16 cellular contexts compared by ENCODE assay signal in the genomic region with DNA sequence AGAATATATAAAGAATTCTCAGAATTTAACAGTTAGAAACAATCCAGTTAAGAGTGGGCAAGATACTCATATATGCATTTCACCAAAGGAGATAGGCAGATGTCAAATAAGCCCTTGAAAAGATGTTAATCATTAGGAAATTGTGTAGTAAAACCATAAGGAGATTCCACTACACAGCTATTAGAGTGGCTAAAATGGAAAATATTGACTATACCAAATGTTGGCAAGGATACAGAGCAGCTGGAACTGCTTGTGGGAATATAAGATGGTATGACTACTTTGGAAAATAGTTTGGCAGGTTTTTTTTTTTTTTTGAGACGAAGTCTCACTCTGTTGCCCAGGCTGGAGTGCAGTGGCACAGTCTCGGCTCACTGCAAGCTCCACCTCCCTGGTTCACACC. TPM values are rescaled to one million over a fixed set of nuclear protein-coding genes. Genes with fewer than 3 reads are reported as not detected.
DNase-seq lines count a peak whose midpoint lies in the region; ATAC-seq, FAIRE-seq and TF ChIP-seq lines count a peak whose summit lies in the region.
"Had no signal": no experiment of that assay in that cellular context is flagged by ENCODE, and none has a peak within 500 bp of the region (broad histone marks: within the 10 kb centered on the region; RNA-seq: fewer than 3 reads in every experiment).

No MANE protein-coding gene starts in this region.

- H3K79me2 ChIP-seq in mammary epithelial cell (ENCODE audit: insufficient read depth, low read length) (peaks cover 92% of the 10 kb centered on the region), hepatocyte (peaks cover 72% of the 10 kb centered on the region)

- in situ Hi-C loops in mammary epithelial cell (cut with MboI; ENCODE audit: low sequenced_read_pairs in 2 of 2) = no loop called here

- DNase-seq in MCF 10A (ENCODE audit: unreplicated experiment) (no peak), mammary epithelial cell (no peak), T-helper 17 cell (no peak), RCC 7860 (ENCODE audit: low spot score) (no peak), hepatocyte (ENCODE audit: low spot score) (no peak), mucosa of descending colon (no peak)
- DNase-seq in activated T-helper 2 cell treated with anti-CD3 and anti-CD28 coated beads, Interferon-gamma antibody, Interleukin-2, Interleukin-4, amounts not matched to agents 10 μg/mL and 5 μg/mL and 100 μg/mL, durations not matched to agents 14 hours and 24 hours and 36 hours (ENCODE audit: low spot score) = no peak
- DNase-seq: EL, Karpas-422, MM.1S, NCI-H1092 treated with DMSO at 0.1 percent for 48 hours, NCI-H2081 treated with DMSO at 0.1 percent for 48 hours, NCI-H524, SHP77 had no signal

- intact Hi-C loops in MCF 10A (cut with micrococcal nuclease) (no loop called here), mammary epithelial cell (cut with micrococcal nuclease) (loop anchor here (2.0 kb wide), 1 partner anchor 13 kb away; no protein-coding TSS in a partner anchor), mucosa of descending colon (cut with DNase I, micrococcal nuclease) (no loop called here)
- intact Hi-C loops in activated T-helper 2 cell treated with anti-CD3 and anti-CD28 coated beads, Interferon-gamma antibody, Interleukin-2, Interleukin-4, amounts not matched to agents 10 μg/mL and 5 μg/mL and 100 μg/mL, durations not matched to agents 14 hours and 24 hours and 36 hours (cut with micrococcal nuclease) = loop anchor here (1.0 to 5.0 kb wide), 3 partner anchors 13 to 35 kb away; no protein-coding TSS in a partner anchor

- H3K4me1 ChIP-seq in mammary epithelial cell (ENCODE audit: insufficient read depth, low read length) (peaks cover 42% of the 10 kb centered on the region), hepatocyte (ENCODE audit: insufficient read depth) (peaks cover 3% of the 10 kb centered on the region), mucosa of descending colon (ENCODE audit: low read depth) (no peaks in the 10 kb centered on the region)

- H3K9me3 ChIP-seq in mammary epithelial cell (replicated peaks; ENCODE audit: insufficient read depth, low read length) = no peaks in the 10 kb centered on the region
- H3K9me3 ChIP-seq in T-helper 17 cell (ENCODE audit: control insufficient read depth, low read length, poor library complexity, severe bottlenecking) = no peaks in the 10 kb centered on the region
- no peaks in the 10 kb centered on the region for H3K9me3 ChIP-seq in hepatocyte (ENCODE audit: low read depth)
- no peaks in the 10 kb centered on the region for H3K9me3 ChIP-seq in mucosa of descending colon

- 100% methylated on average over 1 of the region's 2 CpGs for WGBS in mammary epithelial cell (ENCODE audit: low coverage, missing lambda C conversion rate)
- 92% methylated on average over 1 of the region's 2 CpGs for WGBS in hepatocyte (ENCODE audit: low lambda C conversion rate, missing lambda C conversion rate)

- POLR2A ChIA-PET in MCF 10A (lab: Yijun Ruan, JAX) = interaction anchor here (0.6 to 11.2 kb wide), 5 partner anchors 8 to 57 kb away, joined by 4 to 138 read pairs (median 8); partner anchors contain the start of gene CAB39

- H3K4me1 Mint-ChIP-seq in MCF 10A (ENCODE audit: insufficient read depth, unreplicated experiment) (peaks cover 38% of the 10 kb centered on the region), T-helper 17 cell (peaks cover 63% of the 10 kb centered on the region)
- H3K4me1 Mint-ChIP-seq in activated T-helper 2 cell treated with anti-CD3 and anti-CD28 coated beads, Interferon-gamma antibody, Interleukin-2, Interleukin-4, amounts not matched to agents 10 μg/mL and 5 μg/mL and 100 μg/mL, durations not matched to agents 14 hours and 24 hours and 36 hours (ENCODE audit: low read depth) = peaks cover 85% of the 10 kb centered on the region

- BruUV-seq in MCF 10A (replicated peaks; lab: Mats Ljungman, UMichigan) (no TSS peak), mammary epithelial cell (replicated peaks; lab: Mats Ljungman, UMichigan) (no TSS peak)

- H2AFZ ChIP-seq in mammary epithelial cell (ENCODE audit: low read depth, low read length) (no peak overlapping the region), hepatocyte (no peak overlapping the region)

- TF ChIP-seq CTCF in MCF 10A (IDR thresholded peaks at IDR 0.05; ENCODE audit: unreplicated experiment) = no peak
- no peak for TF ChIP-seq CTCF in mammary epithelial cell (conservative IDR thresholded peaks at IDR 0.05 in 1 of 2, IDR thresholded peaks at IDR 0.05 in 1 of 2; ENCODE audit: extremely low read depth in 1 of 2, insufficient read depth in 1 of 2, low read depth in 1 of 2, low read length in 2 of 2)
- TF ChIP-seq CTCF in hepatocyte (IDR thresholded peaks at IDR 0.05; ENCODE audit: poor library complexity) = no peak
- TF ChIP-seq CTCF in mucosa of descending colon (IDR thresholded peaks at IDR 0.05) = no peak

- H3K27ac ChIP-seq in mammary epithelial cell (ENCODE audit: insufficient read depth, low read depth, low read length) = no peak overlapping the region
- H3K27ac ChIP-seq in hepatocyte = no peak overlapping the region
- H3K27ac ChIP-seq: C4-2B had no signal

- ATAC-seq in T-helper 17 cell (no peak), mucosa of descending colon (no peak)
- ATAC-seq: Panc1 had no signal

- no peak for FAIRE-seq in RCC 7860 (lab: Jason Lieb, UNC)

- peaks cover 59% of the 10 kb centered on the region for H3K36me3 Mint-ChIP-seq in MCF 10A (ENCODE audit: insufficient read depth, unreplicated experiment)
- H3K36me3 Mint-ChIP-seq in T-helper 17 cell (ENCODE audit: low read depth) = peaks cover 3% of the 10 kb centered on the region
- peaks cover 91% of the 10 kb centered on the region for H3K36me3 Mint-ChIP-seq in activated T-helper 2 cell treated with anti-CD3 and anti-CD28 coated beads, Interferon-gamma antibody, Interleukin-2, Interleukin-4, amounts not matched to agents 10 μg/mL and 5 μg/mL and 100 μg/mL, durations not matched to agents 14 hours and 24 hours and 36 hours (ENCODE audit: low read depth)

- peaks cover 7% of the 10 kb centered on the region for H3K9me3 Mint-ChIP-seq in MCF 10A (ENCODE audit: unreplicated experiment)
- H3K9me3 Mint-ChIP-seq in activated T-helper 2 cell treated with anti-CD3 and anti-CD28 coated beads, Interferon-gamma antibody, Interleukin-2, Interleukin-4, amounts not matched to agents 10 μg/mL and 5 μg/mL and 100 μg/mL, durations not matched to agents 14 hours and 24 hours and 36 hours = peaks cover 5% of the 10 kb centered on the region

- H3K9me2 ChIP-seq in hepatocyte (replicated peaks; ENCODE audit: insufficient read depth) = no peaks in the 10 kb centered on the region

- CTCF ChIA-PET in MCF 10A (lab: Yijun Ruan, JAX) = interaction anchor here (0.7 to 1.5 kb wide), 2 partner anchors 10 to 26 kb away, joined by 4 to 6 read pairs; no protein-coding TSS in a partner anchor
- CTCF ChIA-PET in mammary epithelial cell (lab: Charles Lee; ENCODE audit: low non-redundant PET) = no interaction called here

- H3K4me3 ChIP-seq in mammary epithelial cell (replicated peaks in 1 of 3; ENCODE audit: insufficient read depth in 1 of 3, low read depth in 2 of 3, low read length in 3 of 3) (no peak overlapping the region), hepatocyte (no peak overlapping the region), mucosa of descending colon (no peak overlapping the region)

- H3K27me3 Mint-ChIP-seq in MCF 10A (ENCODE audit: insufficient read depth, unreplicated experiment) = no peaks in the 10 kb centered on the region
- H3K27me3 Mint-ChIP-seq in T-helper 17 cell = no peaks in the 10 kb centered on the region
- H3K27me3 Mint-ChIP-seq in activated T-helper 2 cell treated with anti-CD3 and anti-CD28 coated beads, Interferon-gamma antibody, Interleukin-2, Interleukin-4, amounts not matched to agents 10 μg/mL and 5 μg/mL and 100 μg/mL, durations not matched to agents 14 hours and 24 hours and 36 hours (ENCODE audit: low read depth) = no peaks in the 10 kb centered on the region

- H4K20me1 ChIP-seq in mammary epithelial cell (ENCODE audit: insufficient read depth, low read length) (no peaks in the 10 kb centered on the region), hepatocyte (ENCODE audit: insufficient read depth, poor library complexity, severe bottlenecking) (peaks cover 3% of the 10 kb centered on the region)

- H3K4me2 ChIP-seq in mammary epithelial cell (ENCODE audit: insufficient read depth, low read depth, low read length) (no peak overlapping the region), hepatocyte (no peak overlapping the region)

- H3K36me3 ChIP-seq in mammary epithelial cell (ENCODE audit: insufficient read depth, low read length) = peaks cover 14% of the 10 kb centered on the region
- H3K36me3 ChIP-seq in hepatocyte (replicated peaks; ENCODE audit: insufficient read depth, low read depth) = no peaks in the 10 kb centered on the region
- no peaks in the 10 kb centered on the region for H3K36me3 ChIP-seq in mucosa of descending colon (ENCODE audit: low read depth)

- H3K4me3 Mint-ChIP-seq in MCF 10A (ENCODE audit: unreplicated experiment) (no peak overlapping the region), T-helper 17 cell (no peak overlapping the region)
- H3K4me3 Mint-ChIP-seq in activated T-helper 2 cell treated with anti-CD3 and anti-CD28 coated beads, Interferon-gamma antibody, Interleukin-2, Interleukin-4, amounts not matched to agents 10 μg/mL and 5 μg/mL and 100 μg/mL, durations not matched to agents 14 hours and 24 hours and 36 hours (ENCODE audit: low read depth) = no peak overlapping the region

- no peak overlapping the region for H3K9ac ChIP-seq in mammary epithelial cell (ENCODE audit: insufficient read depth, low read length)

- dilution Hi-C loops in mammary epithelial cell (cut with HindIII; ENCODE audit: low sequenced_read_pairs) = no loop called here

- H3K27ac Mint-ChIP-seq in MCF 10A (ENCODE audit: low read depth, unreplicated experiment) (peak overlapping the region; percentile 27), T-helper 17 cell (peak overlapping the region; percentile 79)
- H3K27ac Mint-ChIP-seq in activated T-helper 2 cell treated with anti-CD3 and anti-CD28 coated beads, Interferon-gamma antibody, Interleukin-2, Interleukin-4, amounts not matched to agents 10 μg/mL and 5 μg/mL and 100 μg/mL, durations not matched to agents 14 hours and 24 hours and 36 hours = peak overlapping the region; percentile 25

- H3K27me3 ChIP-seq in mammary epithelial cell (ENCODE audit: insufficient read depth, low read length) (no peaks in the 10 kb centered on the region), hepatocyte (no peaks in the 10 kb centered on the region)

RNA-seq across cellular contexts. Expression of gene CAB39, which starts 59.5 kb away (rescaled TPM):
- total RNA-seq in MCF 10A (2022) = 76.9 and 91.7 TPM in 2 replicates
- 100 to 1,000 TPM in 1 of 2 donors, 10 to 100 TPM in 1; 68.3 to 115 TPM for total RNA-seq in mammary epithelial cell
- 55.2 TPM for polyA plus RNA-seq in mammary epithelial cell
- 149 TPM for polyA minus RNA-seq in mammary epithelial cell
- 10 to 100 TPM; 82.3 to 89.8 TPM for total RNA-seq in T-helper 17 cell
- total RNA-seq in activated T-helper 2 cell treated with anti-CD3 and anti-CD28 coated beads, Interferon-gamma antibody, Interleukin-2, Interleukin-4, amounts not matched to agents 10 μg/mL and 5 μg/mL and 100 μg/mL, durations not matched to agents 14 hours and 24 hours and 36 hours = 173 and 176 TPM in 2 replicates
- total RNA-seq in hepatocyte = 83.9 and 84.4 TPM in 2 replicates
- 37.2 and 38.5 TPM in 2 replicates for polyA plus RNA-seq in hepatocyte
- 100 to 1,000 TPM; 112 to 155 (median 115) TPM for total RNA-seq in mucosa of descending colon

Comparison
In these comparisons a context has a peak if more than half of its experiments do, and no peak if none do; other contexts are left out.
1. intact Hi-C loops: an anchor here in mammary epithelial cell (2.0 kb wide) and activated T-helper 2 cell treated with anti-CD3 and anti-CD28 coated beads, Interferon-gamma antibody, Interleukin-2, Interleukin-4, amounts not matched to agents 10 μg/mL and 5 μg/mL and 100 μg/mL, durations not matched to agents 14 hours and 24 hours and 36 hours (1.0 to 5.0 kb wide); none called in MCF 10A and mucosa of descending colon.
2. H3K27ac Mint-ChIP-seq: peak in every context shown above with its lines; median percentile 79 in T-helper 17 cell; 27 in MCF 10A; 25 in activated T-helper 2 cell treated with anti-CD3 and anti-CD28 coated beads, Interferon-gamma antibody, Interleukin-2, Interleukin-4, amounts not matched to agents 10 μg/mL and 5 μg/mL and 100 μg/mL, durations not matched to agents 14 hours and 24 hours and 36 hours.